19 cellular contexts compared by ENCODE assay signal in genomic region chr3:32866533-32866932, GRCh38. TPM values are rescaled to one million over a fixed set of nuclear protein-coding genes. Genes with fewer than 3 reads are reported as not detected.
A peak's percentile ranks its signal among the peaks of the same experiment; 100 is the strongest.
DNase-seq lines count a peak whose midpoint lies in the region; TF ChIP-seq lines count a peak whose summit lies in the region.
"Had no signal": no experiment of that assay in that cellular context is flagged by ENCODE, and none has a peak within 500 bp of the region (broad histone marks: within the 10 kb centered on the region; RNA-seq: fewer than 3 reads in every experiment).

No MANE protein-coding gene starts in this region.

- H3K4me1 ChIP-seq in HUES48 (ENCODE audit: control insufficient read depth, insufficient read depth, low read length) (peaks cover 94% of the 10 kb centered on the region), endodermal cell (ENCODE audit: control insufficient read depth, insufficient read depth, low read length) (peaks cover 36% of the 10 kb centered on the region)
- H3K4me1 ChIP-seq: BE2C had no signal

- H3K4me1 Mint-ChIP-seq in endodermal cell (peaks cover 93% of the 10 kb centered on the region), mesothelial cell of epicardium (peaks cover 48% of the 10 kb centered on the region), type B pancreatic cell (ENCODE audit: unreplicated experiment) (peaks cover 76% of the 10 kb centered on the region)

- peak overlapping the region; percentile 96 for H3K27ac ChIP-seq in HUES48 (ENCODE audit: low read depth, low read length)
- H3K27ac ChIP-seq in endodermal cell (ENCODE audit: low read depth, low read length), result peak overlapping the region; percentile 14
- H3K27ac ChIP-seq: KMS-11, PC-9 had no signal

- H3K4me3 Mint-ChIP-seq in endodermal cell (peak overlapping the region; percentile 2), mesothelial cell of epicardium (no peak overlapping the region), type B pancreatic cell (peak overlapping the region; percentile 3)

- WGBS in endodermal cell (ENCODE audit: insufficient coverage in 1 of 2, insufficient read length in 1 of 2), 2 experiments, result 92 to 96% methylated on average over 3 to 5 of the region's 5 CpGs

- no peaks in the 10 kb centered on the region for H3K27me3 Mint-ChIP-seq in endodermal cell (ENCODE audit: insufficient read depth)
- H3K27me3 Mint-ChIP-seq in mesothelial cell of epicardium (ENCODE audit: low read depth), result no peaks in the 10 kb centered on the region
- no peaks in the 10 kb centered on the region for H3K27me3 Mint-ChIP-seq in type B pancreatic cell

- 0 out of 2 replicates have a peak overlapping the region, but pooled peaks have one; percentile 55 for H3K4me3 ChIP-seq in HUES48 (ENCODE audit: low read depth, low read length)
- no peak overlapping the region for H3K4me3 ChIP-seq in endodermal cell (ENCODE audit: low read length)
- H3K4me3 ChIP-seq: PC-9 had no signal

- H3K27ac Mint-ChIP-seq in endodermal cell, result peak overlapping the region; percentile 63
- H3K27ac Mint-ChIP-seq in mesothelial cell of epicardium, result peak overlapping the region; percentile 34
- peak overlapping the region; percentile 80 for H3K27ac Mint-ChIP-seq in type B pancreatic cell

- H3K27me3 ChIP-seq in HUES48 (ENCODE audit: control insufficient read depth, insufficient read depth, low read length) (no peaks in the 10 kb centered on the region), endodermal cell (ENCODE audit: control insufficient read depth, insufficient read depth, low read length, poor library complexity, severe bottlenecking) (no peaks in the 10 kb centered on the region)
- H3K27me3 ChIP-seq: BE2C had no signal

- no peaks in the 10 kb centered on the region for H3K9me3 Mint-ChIP-seq in endodermal cell
- no peaks in the 10 kb centered on the region for H3K9me3 Mint-ChIP-seq in mesothelial cell of epicardium
- H3K9me3 Mint-ChIP-seq in type B pancreatic cell, result no peaks in the 10 kb centered on the region

- TF ChIP-seq CTCF in endodermal cell (conservative IDR thresholded peaks at IDR 0.05) (no peak), mesothelial cell of epicardium (IDR thresholded peaks at IDR 0.05; ENCODE audit: unreplicated experiment) (no peak), type B pancreatic cell (conservative IDR thresholded peaks at IDR 0.05) (no peak)

- no peak overlapping the region for H3K9ac ChIP-seq in HUES48 (ENCODE audit: low read depth, low read length)
- no peak overlapping the region for H3K9ac ChIP-seq in endodermal cell (ENCODE audit: extremely low read depth, low read length, poor library complexity, severe bottlenecking)
- H3K9ac ChIP-seq: KMS-11 had no signal

- no peaks in the 10 kb centered on the region for H3K9me3 ChIP-seq in HUES48 (ENCODE audit: control insufficient read depth, insufficient read depth, low read length)
- H3K9me3 ChIP-seq in endodermal cell (ENCODE audit: control insufficient read depth, low read length), result no peaks in the 10 kb centered on the region
- H3K9me3 ChIP-seq: BE2C had no signal

- DNase-seq in endodermal cell (no peak), mesothelial cell of epicardium (ENCODE audit: low spot score in 2 of 2, unreplicated experiment in 2 of 2) (no peak), type B pancreatic cell (ENCODE audit: extremely low spot score, unreplicated experiment) (no peak), cerebellar nuclear complex (lab: John Stamatoyannopoulos, UW) (no peak), 8988T (no peak), KG1 (lab: John Stamatoyannopoulos, UW) (no peak)
- DNase-seq: BE2C, DMS79, NCI-H1105, NCI-H146, NCI-H2029, NCI-H226, NCI-H510A treated with DMSO at 0.1 percent for 48 hours, NCI-H748 treated with DMSO at 0.1 percent for 48 hours, PC-9, RPMI8226, SHP77 treated with DMSO at 0.1 percent for 48 hours had no signal

- peaks cover 26% of the 10 kb centered on the region for H3K36me3 ChIP-seq in HUES48 (ENCODE audit: control insufficient read depth, insufficient read depth, low read length)
- peaks cover 16% of the 10 kb centered on the region for H3K36me3 ChIP-seq in endodermal cell (ENCODE audit: control insufficient read depth, insufficient read depth, low read length)
- H3K36me3 ChIP-seq: BE2C had no signal

- H3K36me3 Mint-ChIP-seq in endodermal cell (ENCODE audit: low read depth), result peaks cover 2% of the 10 kb centered on the region
- H3K36me3 Mint-ChIP-seq in mesothelial cell of epicardium, result no peaks in the 10 kb centered on the region
- peaks cover 5% of the 10 kb centered on the region for H3K36me3 Mint-ChIP-seq in type B pancreatic cell

RNA-seq across cellular contexts. Expression of gene TRIM71, which starts 48.7 kb away (rescaled TPM):
- total RNA-seq in endodermal cell (100 to 1,000 TPM; 154 to 169 TPM), mesothelial cell of epicardium (2.7 to 3.1 TPM (median 3.0 TPM) in 3 replicates), type B pancreatic cell (ENCODE audit: low replicate concordance) (11.2 and 26.5 TPM in 2 replicates)
- polyA plus RNA-seq in endodermal cell (2013, experiment 1 of 2), result 25.8 TPM
- polyA plus RNA-seq in endodermal cell (2013, experiment 2 of 2), result 26.8 TPM
- total RNA-seq: PC-9 had no signal
